ENCODE assay signal across 12 cellular contexts in genomic region chr13:43686557-43686956, GRCh38.
DNase-seq lines count a peak whose midpoint lies in the region; ATAC-seq, FAIRE-seq and TF ChIP-seq lines count a peak whose summit lies in the region.
"Had no signal": no experiment of that assay in that cellular context is flagged by ENCODE, and none has a peak within 500 bp of the region (broad histone marks: within the 10 kb centered on the region; RNA-seq: fewer than 3 reads in every experiment).

No MANE protein-coding gene starts in this region.

- no peak overlapping the region for H3K4me3 Mint-ChIP-seq in neural progenitor cell
- no peak overlapping the region for H3K4me3 Mint-ChIP-seq in activated naive CD4-positive, alpha-beta T cell treated with anti-CD3 and anti-CD28 coated beads, Interleukin-2, amount 10 ng/mL, durations not matched to agents 7 days and 5 days
- H3K4me3 Mint-ChIP-seq: activated naive CD8-positive, alpha-beta T cell; T-helper 1 cell treated with Interleukin-12 subunit alpha and Interleukin-12 subunit beta and Interleukin-4 antibody, amounts not matched to agents 30 μg/mL and 1 μg/mL, for 36 hours had no signal

- H3K36me3 Mint-ChIP-seq in neural progenitor cell, result no peaks in the 10 kb centered on the region
- H3K36me3 Mint-ChIP-seq in activated naive CD4-positive, alpha-beta T cell treated with anti-CD3 and anti-CD28 coated beads, Interleukin-2, amount 10 ng/mL, durations not matched to agents 7 days and 5 days, result no peaks in the 10 kb centered on the region
- H3K36me3 Mint-ChIP-seq: activated naive CD8-positive, alpha-beta T cell had no signal

- no peaks in the 10 kb centered on the region for H4K20me1 ChIP-seq in neural progenitor cell (ENCODE audit: low read depth)

- H3K9me3 ChIP-seq in pancreas, result no peaks in the 10 kb centered on the region
- H3K9me3 ChIP-seq in neural progenitor cell (ENCODE audit: low read depth), result no peaks in the 10 kb centered on the region

- intact Hi-C loops in pancreas (cut with DNase I), result no loop called here

- H3K27me3 ChIP-seq in pancreas, result no peaks in the 10 kb centered on the region
- no peaks in the 10 kb centered on the region for H3K27me3 ChIP-seq in neural progenitor cell

- peak; percentile 80 to 90 (median 85) for ATAC-seq in pancreas
- ATAC-seq in GM18511 (IDR thresholded peaks at IDR 0.05; ENCODE audit: unreplicated experiment), result no peak

- FAIRE-seq in RCC 7860 (lab: Jason Lieb, UNC) (no peak), pancreas (lab: Jason Lieb, UNC) (no peak)
- FAIRE-seq: H1 had no signal

- H3K36me3 ChIP-seq in pancreas, result no peaks in the 10 kb centered on the region
- no peaks in the 10 kb centered on the region for H3K36me3 ChIP-seq in neural progenitor cell

- peaks cover 2% of the 10 kb centered on the region for H3K27me3 Mint-ChIP-seq in neural progenitor cell (ENCODE audit: insufficient read depth, low read depth)
- H3K27me3 Mint-ChIP-seq in activated naive CD4-positive, alpha-beta T cell treated with anti-CD3 and anti-CD28 coated beads, Interleukin-2, amount 10 ng/mL, durations not matched to agents 7 days and 5 days, result peaks cover 3% of the 10 kb centered on the region

- H3K4me1 Mint-ChIP-seq in neural progenitor cell, result peaks cover 4% of the 10 kb centered on the region
- H3K4me1 Mint-ChIP-seq in activated naive CD4-positive, alpha-beta T cell treated with anti-CD3 and anti-CD28 coated beads, Interleukin-2, amount 10 ng/mL, durations not matched to agents 7 days and 5 days, result no peaks in the 10 kb centered on the region

- no peak overlapping the region for H3K27ac ChIP-seq in pancreas
- H3K27ac ChIP-seq in neural progenitor cell, result no peak overlapping the region
- H3K27ac ChIP-seq: KMS-11 had no signal

- no peak overlapping the region for H2AFZ ChIP-seq in neural progenitor cell (replicated peaks)

- H3K27ac Mint-ChIP-seq in neural progenitor cell, result no peak overlapping the region
- H3K27ac Mint-ChIP-seq in activated naive CD4-positive, alpha-beta T cell treated with anti-CD3 and anti-CD28 coated beads, Interleukin-2, amount 10 ng/mL, durations not matched to agents 7 days and 5 days, result no peak overlapping the region
- H3K27ac Mint-ChIP-seq: activated naive CD8-positive, alpha-beta T cell; T-helper 1 cell treated with Interleukin-12 subunit alpha and Interleukin-12 subunit beta and Interleukin-4 antibody, amounts not matched to agents 30 μg/mL and 1 μg/mL, for 36 hours had no signal

- H3F3A ChIP-seq in neural progenitor cell (ENCODE audit: low read depth), result no peaks in the 10 kb centered on the region

- CTCF ChIA-PET in activated naive CD4-positive, alpha-beta T cell treated with anti-CD3 and anti-CD28 coated beads, Interleukin-2, amount 10 ng/mL, durations not matched to agents 7 days and 5 days (lab: Charles Lee), result no interaction called here

- no peak overlapping the region for H3K9ac ChIP-seq in neural progenitor cell
- H3K9ac ChIP-seq: KMS-11 had no signal

- no peak overlapping the region for H3K4me2 ChIP-seq in neural progenitor cell
- H3K4me2 ChIP-seq: KMS-11 had no signal

- 30 to 40% methylated on average over 3 of the region's 3 CpGs for WGBS in pancreas, 2 donors

- TF ChIP-seq CTCF in fibroblast of the aortic adventitia (IDR thresholded peaks at IDR 0.05; ENCODE audit: insufficient read depth, low read length) (no peak), pancreas (IDR thresholded peaks at IDR 0.05) (no peak), neural progenitor cell (IDR thresholded peaks at IDR 0.05) (no peak)

- H3K4me1 ChIP-seq in pancreas (peaks cover 6 to 17% (median 14%) of the 10 kb centered on the region in 3 donors), neural progenitor cell (no peaks in the 10 kb centered on the region)

- DNase-seq in DMS53 (lab: John Stamatoyannopoulos, UW), result peak; percentile 86
- peak; percentile 47 for DNase-seq in RCC 7860 (ENCODE audit: low spot score)
- peak; percentile 68 for DNase-seq in fibroblast of the aortic adventitia (ENCODE audit: low read depth)
- peak in 4 of 6 donors; percentile 15 to 24 (median 18) for DNase-seq in pancreas
- DNase-seq in neural progenitor cell (ENCODE audit: low spot score), result no peak
- no peak for DNase-seq in activated naive CD4-positive, alpha-beta T cell treated with anti-CD3 and anti-CD28 coated beads, Interleukin-2, amount 10 ng/mL, durations not matched to agents 7 days and 5 days
- no peak for DNase-seq in LoVo (ENCODE audit: low spot score)

- no peaks in the 10 kb centered on the region for H3K9me3 Mint-ChIP-seq in neural progenitor cell
- no peaks in the 10 kb centered on the region for H3K9me3 Mint-ChIP-seq in activated naive CD4-positive, alpha-beta T cell treated with anti-CD3 and anti-CD28 coated beads, Interleukin-2, amount 10 ng/mL, durations not matched to agents 7 days and 5 days
- H3K9me3 Mint-ChIP-seq: T-helper 1 cell treated with Interleukin-12 subunit alpha and Interleukin-12 subunit beta and Interleukin-4 antibody, amounts not matched to agents 30 μg/mL and 1 μg/mL, for 36 hours had no signal

- H3K79me2 ChIP-seq in neural progenitor cell (ENCODE audit: low read depth), result no peaks in the 10 kb centered on the region

- H3K4me3 ChIP-seq in fibroblast of the aortic adventitia (ENCODE audit: low read depth, low read length) (no peak overlapping the region), pancreas (no peak overlapping the region), neural progenitor cell (no peak overlapping the region)

Comparison
In these comparisons a context has a peak if more than half of its experiments do, and no peak if none do; other contexts are left out.
1. DNase-seq: peak in DMS53 (single experiment), RCC 7860 (single experiment), fibroblast of the aortic adventitia (single experiment) and pancreas (4 of 6); none in neural progenitor cell (single experiment), activated naive CD4-positive, alpha-beta T cell treated with anti-CD3 and anti-CD28 coated beads, Interleukin-2, amount 10 ng/mL, durations not matched to agents 7 days and 5 days (single experiment) and LoVo (single experiment).